Comparison of ENCODE assay signal across 2 cellular contexts in genomic region chr1:183033205-183033604, GRCh38.
TF ChIP-seq lines count a peak whose summit lies in the region.

No MANE protein-coding gene starts in this region.

TF ChIP-seq in HepG2, 621 proteins besides CTCF, POLR2A, EP300 and RAD21 (continued from another document):
- no peak for TF ChIP-seq ZBTB37 (CRISPR knock-in tag; IDR thresholded peaks at IDR 0.05)
- TF ChIP-seq CREM (IDR thresholded peaks at IDR 0.05) = no peak
- no peak for TF ChIP-seq CREM (CRISPR knock-in tag; IDR thresholded peaks at IDR 0.05)
- TF ChIP-seq MATR3 (CRISPR knock-in tag; IDR thresholded peaks at IDR 0.05) = no peak
- TF ChIP-seq ZNF652 (CRISPR knock-in tag; IDR thresholded peaks at IDR 0.05; ENCODE audit: borderline replicate concordance, low read depth) = no peak
- no peak for TF ChIP-seq ZNF747 (CRISPR knock-in tag; IDR thresholded peaks at IDR 0.05; ENCODE audit: borderline replicate concordance)
- TF ChIP-seq MED13 (CRISPR knock-in tag; IDR thresholded peaks at IDR 0.05) = no peak
- no peak for TF ChIP-seq TRAFD1 (CRISPR knock-in tag; IDR thresholded peaks at IDR 0.05; ENCODE audit: borderline replicate concordance)
- no peak for TF ChIP-seq ZNF629 (CRISPR knock-in tag; conservative IDR thresholded peaks at IDR 0.05)
- no peak for TF ChIP-seq RARA (CRISPR knock-in tag; IDR thresholded peaks at IDR 0.05)
- TF ChIP-seq ZNF234 (CRISPR knock-in tag; conservative IDR thresholded peaks at IDR 0.05) = no peak
- TF ChIP-seq GATA4 (IDR thresholded peaks at IDR 0.05; ENCODE audit: borderline replicate concordance, low read depth) = no peak
- TF ChIP-seq ZNF672 (CRISPR knock-in tag; IDR thresholded peaks at IDR 0.05) = no peak
- TF ChIP-seq SRF (IDR thresholded peaks at IDR 0.05; ENCODE audit: low read depth, low read length) = no peak
- no peak for TF ChIP-seq KDM5A (IDR thresholded peaks at IDR 0.05; ENCODE audit: borderline replicate concordance, low read length)
- TF ChIP-seq ZSCAN31 (CRISPR knock-in tag; IDR thresholded peaks at IDR 0.05; ENCODE audit: low read depth) = no peak
- TF ChIP-seq ZNF776 (CRISPR knock-in tag; IDR thresholded peaks at IDR 0.05) = no peak
- TF ChIP-seq ZKSCAN1 (IDR thresholded peaks at IDR 0.05; ENCODE audit: low read length) = no peak
- TF ChIP-seq REPIN1 (CRISPR knock-in tag; IDR thresholded peaks at IDR 0.05; ENCODE audit: borderline replicate concordance, low read depth) = no peak
- no peak for TF ChIP-seq PAWR (CRISPR knock-in tag; IDR thresholded peaks at IDR 0.05; ENCODE audit: borderline replicate concordance)

TF ChIP-seq in SK-N-SH, 30 proteins besides CTCF, POLR2A, EP300 and RAD21 (continued from another document):
- TF ChIP-seq FOSL2 (IDR thresholded peaks at IDR 0.05; ENCODE audit: borderline replicate concordance, low read depth) (no peak), PBX3 (IDR thresholded peaks at IDR 0.05) (no peak), MXI1 (IDR thresholded peaks at IDR 0.05; ENCODE audit: low read depth, low read length) (no peak), TAF1 (IDR thresholded peaks at IDR 0.05; ENCODE audit: borderline replicate concordance, low read depth, low read length) (no peak), YY1 (IDR thresholded peaks at IDR 0.05; ENCODE audit: low read depth) (no peak), GABPA (IDR thresholded peaks at IDR 0.05; ENCODE audit: low read depth) (no peak), FOXM1 (IDR thresholded peaks at IDR 0.05; ENCODE audit: low read depth) (no peak), EZH2phosphoT487 (IDR thresholded peaks at IDR 0.05; ENCODE audit: borderline replicate concordance, low read depth) (no peak), USF2 (IDR thresholded peaks at IDR 0.05; ENCODE audit: borderline replicate concordance, low read depth, low read length) (no peak), IRF3 (IDR thresholded peaks at IDR 0.05; ENCODE audit: low read depth, low read length) (no peak)
